9 cellular contexts compared by ENCODE assay signal in genomic region chr3:124791639-124792111, GRCh38.
A peak's percentile ranks its signal among the peaks of the same experiment; 100 is the strongest.
DNase-seq lines count a peak whose midpoint lies in the region; ATAC-seq and TF ChIP-seq lines count a peak whose summit lies in the region.
"Had no signal": no experiment of that assay in that cellular context is flagged by ENCODE, and none has a peak within 500 bp of the region (broad histone marks: within the 10 kb centered on the region; RNA-seq: fewer than 3 reads in every experiment).

No MANE protein-coding gene starts in this region.

- H3K4me3 ChIP-seq in uterus, result no peak overlapping the region

- H3K9me3 Mint-ChIP-seq in activated CD8-positive, alpha-beta memory T cell treated with anti-CD3 and anti-CD28 coated beads, Interleukin-2, amount 10 ng/mL, durations not matched to agents 7 days and 5 days (ENCODE audit: low read depth), result no peaks in the 10 kb centered on the region
- no peaks in the 10 kb centered on the region for H3K9me3 Mint-ChIP-seq in chondrocyte (ENCODE audit: low read depth)
- no peaks in the 10 kb centered on the region for H3K9me3 Mint-ChIP-seq in type B pancreatic cell

- no peaks in the 10 kb centered on the region for H3K9me3 ChIP-seq in uterus

- H3K27ac ChIP-seq in uterus, result peak overlapping the region; percentile 69 to 82

- H3K4me3 Mint-ChIP-seq in activated CD8-positive, alpha-beta memory T cell treated with anti-CD3 and anti-CD28 coated beads, Interleukin-2, amount 10 ng/mL, durations not matched to agents 7 days and 5 days, result no peak overlapping the region
- peak overlapping the region; percentile 38 for H3K4me3 Mint-ChIP-seq in chondrocyte (ENCODE audit: unreplicated experiment)
- no peak overlapping the region for H3K4me3 Mint-ChIP-seq in type B pancreatic cell

- H3K36me3 Mint-ChIP-seq in activated CD8-positive, alpha-beta memory T cell treated with anti-CD3 and anti-CD28 coated beads, Interleukin-2, amount 10 ng/mL, durations not matched to agents 7 days and 5 days, result no peaks in the 10 kb centered on the region
- H3K36me3 Mint-ChIP-seq in chondrocyte (ENCODE audit: low read depth) (peaks cover 25% of the 10 kb centered on the region), type B pancreatic cell (peaks cover 8% of the 10 kb centered on the region)

- DNase-seq in activated CD8-positive, alpha-beta memory T cell treated with anti-CD3 and anti-CD28 coated beads, Interleukin-2, amount 10 ng/mL, durations not matched to agents 7 days and 5 days, result no peak
- no peak for DNase-seq in activated CD8-positive, alpha-beta memory T cell treated with anti-CD3 and anti-CD28 coated beads, Interleukin-2, amount 50 U/mL, for 4 hours
- DNase-seq in chondrocyte (ENCODE audit: low spot score) (no peak), medulla oblongata (ENCODE audit: extremely low spot score) (peak; percentile 62), uterus (peak; percentile 43), type B pancreatic cell (ENCODE audit: extremely low spot score, unreplicated experiment) (no peak), T-helper 1 cell (no peak)
- no peak for DNase-seq in stimulated activated CD4-positive, alpha-beta T cell treated with anti-CD3 and anti-CD28 coated beads, Interleukin-1b, Interleukin-23, amount 100 ng/mL, for 48 hours
- DNase-seq: AML-193 had no signal

- H3K36me3 ChIP-seq in uterus, result no peaks in the 10 kb centered on the region

- peak; percentile 27 for ATAC-seq in activated CD8-positive, alpha-beta memory T cell treated with anti-CD3 and anti-CD28 coated beads, Interleukin-2, amount 10 ng/mL, durations not matched to agents 7 days and 5 days

- no peak overlapping the region for H3K27ac Mint-ChIP-seq in activated CD8-positive, alpha-beta memory T cell treated with anti-CD3 and anti-CD28 coated beads, Interleukin-2, amount 10 ng/mL, durations not matched to agents 7 days and 5 days
- H3K27ac Mint-ChIP-seq in chondrocyte (ENCODE audit: unreplicated experiment) (peak overlapping the region; percentile 98), type B pancreatic cell (no peak overlapping the region)

- TF ChIP-seq POLR2A in uterus (IDR thresholded peaks at IDR 0.05), result no peak

- H3K4me1 Mint-ChIP-seq in activated CD8-positive, alpha-beta memory T cell treated with anti-CD3 and anti-CD28 coated beads, Interleukin-2, amount 10 ng/mL, durations not matched to agents 7 days and 5 days, result peaks cover 10% of the 10 kb centered on the region
- H3K4me1 Mint-ChIP-seq in chondrocyte (ENCODE audit: low read depth) (peaks cover 58% of the 10 kb centered on the region), type B pancreatic cell (ENCODE audit: unreplicated experiment) (peaks cover 24% of the 10 kb centered on the region)

- TF ChIP-seq CTCF in chondrocyte (IDR thresholded peaks at IDR 0.05), result no peak
- no peak for TF ChIP-seq CTCF in uterus (IDR thresholded peaks at IDR 0.05)
- TF ChIP-seq CTCF in type B pancreatic cell (conservative IDR thresholded peaks at IDR 0.05), result no peak

- intact Hi-C loops in uterus (cut with DNase I; ENCODE audit: low total_unique reads), result no loop called here

- CTCF ChIA-PET in activated CD8-positive, alpha-beta memory T cell treated with anti-CD3 and anti-CD28 coated beads, Interleukin-2, amount 10 ng/mL, durations not matched to agents 7 days and 5 days (lab: Charles Lee), result interaction anchor here (1.0 to 1.7 kb wide), 2 partner anchors 31 to 110 kb away, joined by 3 to 5 read pairs; no protein-coding TSS in a partner anchor

- H3K27me3 Mint-ChIP-seq in activated CD8-positive, alpha-beta memory T cell treated with anti-CD3 and anti-CD28 coated beads, Interleukin-2, amount 10 ng/mL, durations not matched to agents 7 days and 5 days, result peaks cover 7% of the 10 kb centered on the region
- H3K27me3 Mint-ChIP-seq in chondrocyte (ENCODE audit: low read depth), result no peaks in the 10 kb centered on the region
- H3K27me3 Mint-ChIP-seq in type B pancreatic cell, result no peaks in the 10 kb centered on the region

- H3K4me1 ChIP-seq in uterus, result peaks cover 11 to 12% of the 10 kb centered on the region in 2 donors

- no peaks in the 10 kb centered on the region for H3K27me3 ChIP-seq in uterus

Comparison
In these comparisons a context has a peak if more than half of its experiments do, and no peak if none do; other contexts are left out.
1. DNase-seq: peak in medulla oblongata (single experiment) and uterus (2 of 2); none in activated CD8-positive, alpha-beta memory T cell treated with anti-CD3 and anti-CD28 coated beads, Interleukin-2, amount 10 ng/mL, durations not matched to agents 7 days and 5 days (single experiment), activated CD8-positive, alpha-beta memory T cell treated with anti-CD3 and anti-CD28 coated beads, Interleukin-2, amount 50 U/mL, for 4 hours (single experiment), chondrocyte (single experiment), type B pancreatic cell (single experiment), T-helper 1 cell (0 of 5) and stimulated activated CD4-positive, alpha-beta T cell treated with anti-CD3 and anti-CD28 coated beads, Interleukin-1b, Interleukin-23, amount 100 ng/mL, for 48 hours (single experiment).